In the genomic region with DNA sequence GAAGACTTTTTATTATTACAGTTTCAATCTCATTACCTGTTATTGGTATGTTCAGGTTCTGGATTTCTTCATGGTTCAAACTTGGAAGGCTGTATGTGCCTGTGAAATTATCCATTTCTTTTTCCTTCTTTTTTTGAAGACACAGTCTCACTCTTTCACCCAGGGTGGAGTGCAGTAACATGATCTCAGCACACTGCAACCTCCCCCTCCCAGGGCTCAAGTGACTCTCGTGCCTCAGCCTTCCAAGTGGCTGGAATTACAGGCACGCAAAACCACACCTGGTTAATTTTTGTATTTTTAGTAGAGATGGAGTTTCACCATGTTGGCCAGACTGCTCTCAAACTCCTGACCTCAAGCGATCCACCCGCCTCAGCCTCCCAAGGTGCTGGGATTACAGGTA, we compare ENCODE assay signal across 5 cellular contexts. TPM values are rescaled to one million over a fixed set of nuclear protein-coding genes. Genes with fewer than 3 reads are reported as not detected.
"Had no signal": no experiment of that assay in that cellular context is flagged by ENCODE, and none has a peak within 500 bp of the region (broad histone marks: within the 10 kb centered on the region; RNA-seq: fewer than 3 reads in every experiment).

No MANE protein-coding gene starts in this region.

RNA-seq across cellular contexts. Expression of a gene that starts 52.3 kb away (rescaled TPM):
- total RNA-seq: HepG2, HT-29, HT1080, IMR-90 had no signal
- polyA plus RNA-seq: HepG2, IgD-negative memory B cell, IMR-90 had no signal
